In the genomic region with DNA sequence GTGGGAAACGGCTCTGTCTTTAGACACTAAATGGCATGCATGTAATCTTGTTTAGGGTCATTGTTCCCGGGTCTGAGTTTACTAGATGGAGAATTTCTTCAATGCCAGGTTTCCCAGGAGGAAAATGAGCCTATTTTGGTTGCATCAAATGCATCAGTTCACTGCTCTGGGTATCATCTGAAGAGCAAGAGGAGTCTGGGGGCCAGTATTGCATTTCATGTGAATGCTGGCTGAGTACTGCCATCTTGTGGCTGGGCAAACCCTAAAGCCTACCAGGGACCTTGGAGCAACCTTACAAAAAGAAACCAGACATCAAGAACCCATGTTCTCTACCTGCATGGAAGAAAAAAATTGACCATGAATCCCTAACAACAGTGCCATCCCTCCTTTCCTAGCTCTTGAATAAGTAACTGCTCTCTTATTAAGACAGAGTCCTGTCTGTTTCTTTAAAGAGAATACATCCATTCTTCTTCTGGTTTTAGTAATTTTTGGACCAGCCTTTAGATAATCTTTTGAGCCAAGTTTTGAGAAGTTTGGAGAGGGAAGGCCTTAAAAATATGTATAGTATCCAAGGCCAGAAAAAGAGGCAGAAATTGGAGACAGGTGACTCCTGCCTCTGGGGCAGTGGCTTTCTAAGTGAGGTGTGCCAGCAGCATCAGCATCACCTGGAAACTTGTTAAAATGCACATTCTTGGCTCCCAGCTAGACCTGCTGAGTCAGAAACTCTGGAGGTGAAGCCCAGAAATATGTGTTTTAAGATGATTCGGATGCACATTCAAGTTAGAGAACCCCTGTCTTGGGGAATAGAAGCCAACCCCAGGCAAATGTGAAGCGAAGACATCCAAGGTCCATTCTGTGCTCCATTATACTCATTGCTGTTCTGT, we compare ENCODE assay signal across 7 cellular contexts.
DNase-seq lines count a peak whose midpoint lies in the region; ATAC-seq and TF ChIP-seq lines count a peak whose summit lies in the region.

No MANE protein-coding gene starts in this region.

- no peaks in the 10 kb centered on the region for H3K9me3 Mint-ChIP-seq in T-cell

- no peaks in the 10 kb centered on the region for H3K36me3 Mint-ChIP-seq in T-cell

- ATAC-seq in T-cell (replicated peaks in 1 of 4), result peak; percentile 13 to 65 (median 60)
- ATAC-seq in GM18517 (IDR thresholded peaks at IDR 0.05; ENCODE audit: unreplicated experiment), result no peak

- DNase-seq in NB4 (ENCODE audit: low read depth) (peak; percentile 85), T-cell (peak; percentile 53 to 83 (median 74)), anterior cingulate cortex (lab: John Stamatoyannopoulos, UW) (peak in 39 of 58 donors; percentile 5 to 65 (median 30)), iPS-NIHi7 (ENCODE audit: extremely low spot score) (peak; percentile 74)
- DNase-seq in stimulated activated CD4-positive, alpha-beta T cell treated with anti-CD3 and anti-CD28 coated beads, Interleukin-2, amount 100 ng/mL, for 48 hours, result peak; percentile 62 to 71

- H3K27ac Mint-ChIP-seq in T-cell, result peak overlapping the region in 1 of 2 donors; percentile 19

- peaks cover 65 to 82% (median 76%) of the 10 kb centered on the region in 3 donors for H3K4me1 Mint-ChIP-seq in T-cell

- CTCF ChIA-PET in T-cell (lab: Charles Lee), result interaction anchor here (3.4 to 14.1 kb wide), 3 partner anchors 243 to 464 kb away, joined by 15 to 287 read pairs (median 104); no protein-coding TSS in a partner anchor

- no peaks in the 10 kb centered on the region for H3K27me3 Mint-ChIP-seq in T-cell

- no peak overlapping the region for H3K4me3 ChIP-seq in GM12875 (ENCODE audit: low read depth, low read length)
- H3K4me3 ChIP-seq in NB4 (ENCODE audit: low read depth, low read length), result no peak overlapping the region

- no peak for TF ChIP-seq POLR2A in NB4 (IDR thresholded peaks at IDR 0.05; ENCODE audit: extremely low read depth, insufficient read length)

- POLR2A ChIA-PET in T-cell (lab: Charles Lee), result interaction anchor here in 1 of 2 donors (1.0 kb wide), 1 partner anchor 243 kb away, joined by 3 read pairs; no protein-coding TSS in a partner anchor

- H3K4me3 Mint-ChIP-seq in T-cell, result no peak overlapping the region

- peak; percentile 83 for TF ChIP-seq CTCF in GM12875 (IDR thresholded peaks at IDR 0.05; ENCODE audit: borderline replicate concordance, insufficient read depth, low read depth, low read length)
- TF ChIP-seq CTCF in NB4 (IDR thresholded peaks at IDR 0.05; ENCODE audit: low read depth, low read length), result peak; percentile 88

Comparison
In these comparisons a context has a peak if more than half of its experiments do, and no peak if none do; other contexts are left out.
1. DNase-seq: peak in every context shown above with its lines; median percentile 85 in NB4; 74 in iPS-NIHi7; 74 in T-cell; 66 in stimulated activated CD4-positive, alpha-beta T cell treated with anti-CD3 and anti-CD28 coated beads, Interleukin-2, amount 100 ng/mL, for 48 hours; 30 in anterior cingulate cortex.